Comparison of ENCODE assay signal across 10 cellular contexts in genomic region chr18:11859903-11860407, GRCh38. TPM values are rescaled to one million over a fixed set of nuclear protein-coding genes. Genes with fewer than 3 reads are reported as not detected.
DNase-seq lines count a peak whose midpoint lies in the region; ATAC-seq and TF ChIP-seq lines count a peak whose summit lies in the region.
"Had no signal": no experiment of that assay in that cellular context is flagged by ENCODE, and none has a peak within 500 bp of the region (broad histone marks: within the 10 kb centered on the region; RNA-seq: fewer than 3 reads in every experiment).

No MANE protein-coding gene starts in this region.

- peaks cover 6% of the 10 kb centered on the region for H3K4me1 ChIP-seq in lower lobe of right lung

- ATAC-seq in lower lobe of right lung (no peak), HG03378 (IDR thresholded peaks at IDR 0.05; ENCODE audit: unreplicated experiment) (no peak)

- no peak overlapping the region for H3K27ac ChIP-seq in lower lobe of right lung

- intact Hi-C loops in lower lobe of right lung (cut with DNase I), result no loop called here

- peaks cover 6% of the 10 kb centered on the region for H3K36me3 ChIP-seq in lower lobe of right lung

- no peaks in the 10 kb centered on the region for H3K27me3 ChIP-seq in lower lobe of right lung (ENCODE audit: low read depth)

- no peaks in the 10 kb centered on the region for H3K9me3 ChIP-seq in lower lobe of right lung

- DNase-seq in AG20443 (ENCODE audit: low spot score) (peak; percentile 76), HS-5 (ENCODE audit: low read depth) (peak; percentile 67), amniotic epithelial cell (ENCODE audit: low read depth) (peak; percentile 23), left kidney (ENCODE audit: low read depth, low spot score) (peak; percentile 23), lower lobe of right lung (no peak), pons (ENCODE audit: low spot score) (no peak), mucosa of gallbladder (ENCODE audit: low spot score) (no peak)
- DNase-seq: activated CD4-positive, alpha-beta T cell treated with anti-CD3 and anti-CD28 coated beads, Interleukin-2, amount 10 ng/mL, durations not matched to agents 24 days and 14 days; nucleus accumbens had no signal

- no peak overlapping the region for H3K4me3 ChIP-seq in lower lobe of right lung

- no peak for TF ChIP-seq CTCF in lower lobe of right lung (IDR thresholded peaks at IDR 0.05)

RNA-seq across cellular contexts. Expression of gene CHMP1B, which starts 8.7 kb away (rescaled TPM):
- total RNA-seq in lower lobe of right lung (39.4 TPM), mucosa of gallbladder (50.4 TPM)

RNA-seq across cellular contexts. Expression of gene MPPE1, which starts 48.2 kb away (rescaled TPM):
- total RNA-seq in lower lobe of right lung (62.1 TPM), mucosa of gallbladder (56.7 TPM)

Comparison
In these comparisons a context has a peak if more than half of its experiments do, and no peak if none do; other contexts are left out.
1. DNase-seq: peak in AG20443 (single experiment), HS-5 (single experiment), amniotic epithelial cell (single experiment) and left kidney (single experiment); none in lower lobe of right lung (single experiment), pons (single experiment) and mucosa of gallbladder (single experiment).